Comparison of ENCODE assay signal across 8 cellular contexts in the genomic region with DNA sequence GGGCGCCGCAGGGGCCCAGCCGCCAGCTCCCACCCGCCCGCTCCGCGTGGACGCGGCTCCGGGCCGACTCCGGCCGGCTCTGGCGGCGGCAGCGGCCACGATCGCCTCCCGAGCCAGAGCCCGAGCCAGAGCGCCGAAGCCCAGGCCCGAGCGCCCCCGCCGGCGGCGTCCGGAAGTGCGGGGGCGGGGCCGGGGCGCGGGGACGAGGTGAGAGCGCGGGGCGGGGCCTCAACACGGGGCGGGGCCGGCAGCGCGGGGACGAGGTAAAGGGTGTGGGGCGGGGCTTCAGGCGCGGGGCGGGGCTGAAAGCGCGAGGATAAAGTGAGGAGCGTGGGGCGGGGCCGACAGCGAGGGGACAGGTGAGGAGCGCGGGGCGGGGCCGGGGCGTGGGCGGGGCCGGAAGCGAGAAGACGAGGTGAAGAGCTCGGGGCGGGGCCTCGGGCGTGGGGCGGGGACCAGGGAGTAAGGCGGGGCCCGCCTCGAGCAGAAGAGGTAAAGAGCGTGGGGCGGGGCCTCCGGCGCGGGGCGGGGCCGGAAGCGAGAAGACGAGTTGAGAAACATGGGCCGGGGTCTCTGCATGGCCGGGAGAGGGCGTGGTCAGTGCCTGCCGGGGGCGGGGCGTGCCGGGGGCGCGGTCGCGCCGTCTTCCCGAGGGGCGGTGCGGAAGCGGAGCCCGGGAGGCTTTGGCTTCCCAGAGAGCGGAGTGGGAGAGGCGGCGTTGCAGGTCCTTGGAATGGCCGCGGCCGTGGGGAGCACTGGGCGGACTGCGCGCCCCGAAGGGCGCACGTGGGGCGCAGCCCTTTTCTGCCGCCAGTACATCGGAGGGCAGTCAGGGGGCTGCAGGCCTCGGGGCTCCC. TPM values are rescaled to one million over a fixed set of nuclear protein-coding genes. Genes with fewer than 3 reads are reported as not detected.
DNase-seq lines count a peak whose midpoint lies in the region; ATAC-seq, FAIRE-seq and TF ChIP-seq lines count a peak whose summit lies in the region.

A gene with protein sequence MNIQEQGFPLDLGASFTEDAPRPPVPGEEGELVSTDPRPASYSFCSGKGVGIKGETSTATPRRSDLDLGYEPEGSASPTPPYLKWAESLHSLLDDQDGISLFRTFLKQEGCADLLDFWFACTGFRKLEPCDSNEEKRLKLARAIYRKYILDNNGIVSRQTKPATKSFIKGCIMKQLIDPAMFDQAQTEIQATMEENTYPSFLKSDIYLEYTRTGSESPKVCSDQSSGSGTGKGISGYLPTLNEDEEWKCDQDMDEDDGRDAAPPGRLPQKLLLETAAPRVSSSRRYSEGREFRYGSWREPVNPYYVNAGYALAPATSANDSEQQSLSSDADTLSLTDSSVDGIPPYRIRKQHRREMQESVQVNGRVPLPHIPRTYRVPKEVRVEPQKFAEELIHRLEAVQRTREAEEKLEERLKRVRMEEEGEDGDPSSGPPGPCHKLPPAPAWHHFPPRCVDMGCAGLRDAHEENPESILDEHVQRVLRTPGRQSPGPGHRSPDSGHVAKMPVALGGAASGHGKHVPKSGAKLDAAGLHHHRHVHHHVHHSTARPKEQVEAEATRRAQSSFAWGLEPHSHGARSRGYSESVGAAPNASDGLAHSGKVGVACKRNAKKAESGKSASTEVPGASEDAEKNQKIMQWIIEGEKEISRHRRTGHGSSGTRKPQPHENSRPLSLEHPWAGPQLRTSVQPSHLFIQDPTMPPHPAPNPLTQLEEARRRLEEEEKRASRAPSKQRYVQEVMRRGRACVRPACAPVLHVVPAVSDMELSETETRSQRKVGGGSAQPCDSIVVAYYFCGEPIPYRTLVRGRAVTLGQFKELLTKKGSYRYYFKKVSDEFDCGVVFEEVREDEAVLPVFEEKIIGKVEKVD (minus strand): TSS at position 177 of the 857 bp plus-strand sequence. CDS start 5,698 bp downstream, outside the sequence.

- H3K27ac ChIP-seq in HepG2 (ENCODE audit: extremely low read length, insufficient read depth, low read length): peak within 1 kb of the TSS; percentile 61

- DNase-seq in BJ (ENCODE audit: low read depth): peak; percentile 50
- peak; percentile 95 for DNase-seq in NCI-H774 (lab: John Stamatoyannopoulos, UW)
- peak; percentile 100 for DNase-seq in activated CD4-positive, alpha-beta T cell treated with anti-CD3 and anti-CD28 coated beads, Interleukin-2, amount 50 U/mL, for 4 hours
- peak; percentile 88 for DNase-seq in dermis blood vessel endothelial cell
- DNase-seq in HepG2 (ENCODE audit: low spot score): peak; percentile 93
- DNase-seq in stimulated activated CD4-positive, alpha-beta T cell treated with anti-CD3 and anti-CD28 coated beads, Interleukin-2, amount 100 ng/mL, for 48 hours: peak; percentile 100

- no peaks in the 10 kb centered on the region for H3K9me3 ChIP-seq in HepG2 (ENCODE audit: low read length)

- peak; percentile 47 for FAIRE-seq in HepG2 (lab: Jason Lieb, UNC)

- H3K27me3 ChIP-seq in BJ (ENCODE audit: control insufficient read depth, insufficient read depth, low read length): no peaks in the 10 kb centered on the region
- H3K27me3 ChIP-seq in HepG2 (ENCODE audit: control insufficient read depth in 1 of 2, insufficient read depth in 2 of 2, low read length in 2 of 2): no peaks in the 10 kb centered on the region

- 4% methylated on average over 59 of the region's 113 CpGs for WGBS in HepG2 (ENCODE audit: low lambda C conversion rate)

- intact Hi-C loops in HepG2 (cut with micrococcal nuclease; ENCODE audit: unreplicated experiment): no loop called here

- TF ChIP-seq POLR2A in HepG2 (IDR thresholded peaks at IDR 0.05; ENCODE audit: insufficient read depth in 1 of 2, low read depth in 2 of 2, low read length in 2 of 2): peak; percentile 53 to 85

- peaks cover 38% of the 10 kb centered on the region for H3K79me2 ChIP-seq in HepG2 (ENCODE audit: insufficient read depth, low read length)

- no peak within 1 kb of the TSS for H2AFZ ChIP-seq in HepG2 (ENCODE audit: low read length)

- TF ChIP-seq EP300 in HepG2 (IDR thresholded peaks at IDR 0.05; ENCODE audit: low read depth in 2 of 2, low read length in 2 of 2): no peak
- no peak for TF ChIP-seq EP300 in HepG2 (CRISPR knock-in tag; IDR thresholded peaks at IDR 0.05; ENCODE audit: borderline replicate concordance)

- H3K4me3 ChIP-seq in BJ (ENCODE audit: low read depth, low read length) (peak within 1 kb of the TSS; percentile 68), HepG2 (replicated peaks in 1 of 3; ENCODE audit: insufficient read depth in 1 of 3, low read depth in 2 of 3, low read length in 3 of 3) (peak within 1 kb of the TSS; percentile 67 to 84 (median 78))

- peak; percentile 69 for ATAC-seq in GM19328 (IDR thresholded peaks at IDR 0.05; ENCODE audit: unreplicated experiment)
- peak; percentile 47 for ATAC-seq in HG03571 (IDR thresholded peaks at IDR 0.05; ENCODE audit: unreplicated experiment)
- peak; percentile 79 for ATAC-seq in HepG2

- peak within 1 kb of the TSS; percentile 100 for H3K4me2 ChIP-seq in HepG2 (ENCODE audit: low read depth, low read length)

- peaks cover 4% of the 10 kb centered on the region for H4K20me1 ChIP-seq in HepG2 (ENCODE audit: insufficient read depth, low read length)

- CTCF ChIA-PET in BJ (lab: Yijun Ruan, JAX): interaction anchor here (1.1 to 2.1 kb wide), 7 partner anchors 9 to 287 kb away, joined by 3 to 10 read pairs (median 6); partner anchors contain the start of gene LUC7L
- CTCF ChIA-PET in HepG2 (lab: Yijun Ruan, JAX; ENCODE audit: low intra/inter-chr PET ratio, low total read pairs): no interaction called here

- POLR2A ChIA-PET in BJ (lab: Charles Lee) (interaction anchor here (0.6 to 0.7 kb wide), 4 partner anchors 73 to 250 kb away, joined by 3 to 18 read pairs (median 10); no protein-coding TSS in a partner anchor), HepG2 (lab: Yijun Ruan, JAX) (interaction anchor here (0.6 to 2.4 kb wide), 22 partner anchors 9 to 299 kb away, joined by 3 to 31 read pairs (median 4); partner anchors contain the start of genes DECR2, FAM234A, METTL26 and MRPL28)

- peak; percentile 58 for TF ChIP-seq RAD21 in HepG2 (CRISPR knock-in tag; IDR thresholded peaks at IDR 0.05)

- peaks cover 72% of the 10 kb centered on the region for H3K4me1 ChIP-seq in HepG2 (ENCODE audit: insufficient read depth, low read length)

- H3K9ac ChIP-seq in HepG2 (ENCODE audit: insufficient read depth, low read depth, low read length): peak within 1 kb of the TSS; percentile 86

- TF ChIP-seq CTCF in BJ (IDR thresholded peaks at IDR 0.05; ENCODE audit: insufficient read depth, low read depth, low read length) (no peak), HepG2 (CRISPR knock-in tag; IDR thresholded peaks at IDR 0.05) (peak; percentile 57; the same call in 1 of the 2 replicates)

- in situ Hi-C loops in HepG2 (cut with HindIII; ENCODE audit: extremely low pct_ligation_motif_present, low pct_unique_long_range_greater_than_20kb): no loop called here

- H3K36me3 ChIP-seq in BJ (ENCODE audit: control insufficient read depth, insufficient read depth, low read length) (peaks cover 1% of the 10 kb centered on the region), HepG2 (replicated peaks in 1 of 2; ENCODE audit: control insufficient read depth in 1 of 2, insufficient read depth in 2 of 2, low read length in 2 of 2) (peaks cover 1 to 8% of the 10 kb centered on the region in 2 experiments; a peak in 2 of 5 replicates)

- BruUV-seq in HepG2 (replicated peaks; lab: Mats Ljungman, UMichigan): no TSS peak

TF ChIP-seq in HepG2, 621 proteins besides CTCF, POLR2A, EP300 and RAD21 (continues in another document):
- TF ChIP-seq ZBTB8A (CRISPR knock-in tag; IDR thresholded peaks at IDR 0.05; ENCODE audit: borderline replicate concordance, low read depth) (no peak), ZNF224 (CRISPR knock-in tag; IDR thresholded peaks at IDR 0.05) (no peak), ISL2 (CRISPR knock-in tag; IDR thresholded peaks at IDR 0.05) (0 out of 2 replicates have a peak, but pooled peaks have one; percentile 15), SP4 (CRISPR knock-in tag; IDR thresholded peaks at IDR 0.05) (peak; percentile 92), ZNF350 (CRISPR knock-in tag; IDR thresholded peaks at IDR 0.05; ENCODE audit: borderline replicate concordance, low read depth) (peak; percentile 48; the same call in 1 of the 2 replicates), ZBTB38 (CRISPR knock-in tag; IDR thresholded peaks at IDR 0.05) (peak; percentile 80), FOXM1 (CRISPR knock-in tag; IDR thresholded peaks at IDR 0.05) (no peak), YEATS4 (CRISPR knock-in tag; IDR thresholded peaks at IDR 0.05; ENCODE audit: borderline replicate concordance) (peak; percentile 71; the same call in 1 of the 2 replicates), ZNF451 (CRISPR knock-in tag; IDR thresholded peaks at IDR 0.05) (no peak), AKAP8 (CRISPR knock-in tag; IDR thresholded peaks at IDR 0.05) (peak; percentile 52; the same call in 1 of the 2 replicates)

RNA-seq across cellular contexts. Expression of the gene that starts here (rescaled TPM):
- 4.0 and 4.3 TPM in 2 replicates for polyA plus RNA-seq in BJ (2011; rRNA removed)
- 3.1 and 4.1 TPM in 2 replicates for polyA minus RNA-seq in BJ (2011; rRNA and poly(A)+ RNA removed)
- total RNA-seq in dermis blood vessel endothelial cell: 28.2 and 31.9 TPM in 2 replicates
- 18.8 and 24.0 TPM in 2 replicates for total RNA-seq in HepG2 (2016; rRNA removed; fragmentation: Illumina TruSeq; extraction: Trizol)
- total RNA-seq in HepG2 (2016; cell fraction: cytosol; rRNA removed; fragmentation: Illumina TruSeq; extraction: Trizol; ENCODE audit: low read depth): 17.0 and 18.3 TPM in 2 replicates
- total RNA-seq in HepG2 (2016; cell fraction: insoluble cytoplasmic fraction; rRNA removed; fragmentation: Illumina TruSeq; extraction: Trizol): 14.2 and 23.9 TPM in 2 replicates
- total RNA-seq in HepG2 (2016; cell fraction: membrane; rRNA removed; fragmentation: Illumina TruSeq; extraction: Trizol): 32.6 and 32.8 TPM in 2 replicates
- 14.9 and 17.5 TPM in 2 replicates for total RNA-seq in HepG2 (2016; cell fraction: nucleus; rRNA removed; fragmentation: Illumina TruSeq; extraction: Trizol)
- 26.0 and 28.5 TPM in 2 replicates for polyA plus RNA-seq in HepG2 (2011; rRNA removed)
- polyA plus RNA-seq in HepG2 (2011; cell fraction: cytosol; rRNA removed): 37.0 and 44.7 TPM in 2 replicates
- 55.4 and 62.8 TPM in 2 replicates for polyA plus RNA-seq in HepG2 (2011; cell fraction: nucleus; rRNA removed)
- polyA plus RNA-seq in HepG2 (2012): 28.4 and 30.4 TPM in 2 replicates
- polyA plus RNA-seq in HepG2 (2016; cell fraction: cytosol; fragmentation: Illumina TruSeq; extraction: Trizol; ENCODE audit: low read depth): 8.5 and 8.8 TPM in 2 replicates
- polyA plus RNA-seq in HepG2 (2016; cell fraction: insoluble cytoplasmic fraction; fragmentation: Illumina TruSeq; extraction: Trizol; ENCODE audit: low read depth): 19.0 and 24.8 TPM in 2 replicates
- polyA plus RNA-seq in HepG2 (2016; cell fraction: membrane; fragmentation: Illumina TruSeq; extraction: Trizol; ENCODE audit: low read depth): 22.0 and 23.4 TPM in 2 replicates
- polyA plus RNA-seq in HepG2 (2016; cell fraction: nucleus; fragmentation: Illumina TruSeq; extraction: Trizol; ENCODE audit: insufficient read depth, low read depth): 30.6 and 31.6 TPM in 2 replicates
- 10.4 and 24.0 TPM in 2 replicates for polyA minus RNA-seq in HepG2 (2011; rRNA and poly(A)+ RNA removed; ENCODE audit: low replicate concordance)
- polyA minus RNA-seq in HepG2 (2011; cell fraction: cytosol; rRNA and poly(A)+ RNA removed): 21.4 and 23.6 TPM in 2 replicates
- 14.3 and 15.7 TPM in 2 replicates for polyA minus RNA-seq in HepG2 (2011; cell fraction: nucleus; rRNA and poly(A)+ RNA removed)

Comparison
In these comparisons a context has a peak if more than half of its experiments do, and no peak if none do; other contexts are left out.
1. Peak in every context shown above with its lines: DNase-seq, ATAC-seq, H3K4me3 ChIP-seq and H3K27ac ChIP-seq.
2. DNase-seq: peak in every context shown above with its lines; median percentile 100 in activated CD4-positive, alpha-beta T cell treated with anti-CD3 and anti-CD28 coated beads, Interleukin-2, amount 50 U/mL, for 4 hours; 100 in stimulated activated CD4-positive, alpha-beta T cell treated with anti-CD3 and anti-CD28 coated beads, Interleukin-2, amount 100 ng/mL, for 48 hours; 95 in NCI-H774; 93 in HepG2; 88 in dermis blood vessel endothelial cell; 50 in BJ.